In genomic region chr16:4814046-4814445, GRCh38 we compare ENCODE assay signal across 16 cellular contexts. TPM values are rescaled to one million over a fixed set of nuclear protein-coding genes. Genes with fewer than 3 reads are reported as not detected.
DNase-seq lines count a peak whose midpoint lies in the region; ATAC-seq and TF ChIP-seq lines count a peak whose summit lies in the region.
"Had no signal": no experiment of that assay in that cellular context is flagged by ENCODE, and none has a peak within 500 bp of the region (broad histone marks: within the 10 kb centered on the region; RNA-seq: fewer than 3 reads in every experiment).

No MANE protein-coding gene starts in this region.

- ATAC-seq in T-helper 17 cell (no peak), HG03135 (IDR thresholded peaks at IDR 0.05; ENCODE audit: unreplicated experiment) (no peak), HG03108 (IDR thresholded peaks at IDR 0.05; ENCODE audit: unreplicated experiment) (no peak)

- H3K4me3 ChIP-seq in fibroblast of villous mesenchyme (ENCODE audit: low read depth, low read length) (no peak overlapping the region), stomach smooth muscle (ENCODE audit: low read length in 2 of 2) (no peak overlapping the region), ascending aorta (no peak overlapping the region)

- no peak overlapping the region for H3K4me3 Mint-ChIP-seq in T-helper 17 cell
- H3K4me3 Mint-ChIP-seq: H9 had no signal

- H3K27me3 ChIP-seq in stomach smooth muscle (ENCODE audit: control insufficient read depth in 1 of 2, insufficient read depth in 2 of 2, low read length in 2 of 2) = no peaks in the 10 kb centered on the region
- no peaks in the 10 kb centered on the region for H3K27me3 ChIP-seq in ascending aorta

- H3K36me3 ChIP-seq in stomach smooth muscle (ENCODE audit: control insufficient read depth in 2 of 2, insufficient read depth in 2 of 2, low read length in 2 of 2) = peaks cover 15 to 34% of the 10 kb centered on the region in 2 donors
- peaks cover 83 to 98% of the 10 kb centered on the region in 2 donors for H3K36me3 ChIP-seq in ascending aorta

- TF ChIP-seq CTCF in fibroblast of villous mesenchyme (IDR thresholded peaks at IDR 0.05; ENCODE audit: insufficient read depth, low read depth, low read length) (no peak), ascending aorta (IDR thresholded peaks at IDR 0.05) (no peak)

- intact Hi-C loops in ascending aorta (cut with DNase I) = no loop called here

- no peak for DNase-seq in T-helper 17 cell
- DNase-seq in fibroblast of villous mesenchyme (ENCODE audit: low read depth) = peak; percentile 9
- peak; percentile 34 for DNase-seq in islet precursor cell
- DNase-seq in substantia nigra (lab: John Stamatoyannopoulos, UW) = no peak
- DNase-seq in ascending aorta (ENCODE audit: low spot score in 2 of 2) = no peak
- DNase-seq: Caco-2, DMS53, H9, Kasumi-1, NCI-H1930, NCI-H2171 treated with DMSO at 0.1 percent for 48 hours, NCI-H510A had no signal

- H3K4me1 ChIP-seq in stomach smooth muscle (ENCODE audit: control insufficient read depth, insufficient read depth, low read length) (peaks cover 17% of the 10 kb centered on the region), ascending aorta (no peaks in the 10 kb centered on the region)
- H3K4me1 ChIP-seq: Caco-2 had no signal

- H3K36me3 Mint-ChIP-seq in T-helper 17 cell (ENCODE audit: low read depth) = peaks cover 12% of the 10 kb centered on the region

- peak overlapping the region; percentile 16 to 37 for H3K9ac ChIP-seq in stomach smooth muscle (ENCODE audit: low read length in 2 of 2)

- H3K27ac Mint-ChIP-seq in T-helper 17 cell = peak overlapping the region; percentile 11

- H3K27ac ChIP-seq in stomach smooth muscle (ENCODE audit: low read length) (peak overlapping the region; percentile 92), substantia nigra (ENCODE audit: low read depth, low read length, poor library complexity, severe bottlenecking) (no peak overlapping the region), ascending aorta (no peak overlapping the region)
- H3K27ac ChIP-seq: C4-2B had no signal

- H3K9me3 ChIP-seq in T-helper 17 cell (ENCODE audit: control insufficient read depth, low read length, poor library complexity, severe bottlenecking) = no peaks in the 10 kb centered on the region
- no peaks in the 10 kb centered on the region for H3K9me3 ChIP-seq in stomach smooth muscle (ENCODE audit: control insufficient read depth in 2 of 2, low read length in 2 of 2)
- H3K9me3 ChIP-seq in ascending aorta = no peaks in the 10 kb centered on the region
- H3K9me3 ChIP-seq: Caco-2 had no signal

- H3K4me1 Mint-ChIP-seq in T-helper 17 cell = peaks cover 3% of the 10 kb centered on the region
- H3K4me1 Mint-ChIP-seq: H9 had no signal

- H3K27me3 Mint-ChIP-seq in T-helper 17 cell = no peaks in the 10 kb centered on the region

RNA-seq across cellular contexts. Expression of gene ROGDI, which starts 11.6 kb away (rescaled TPM):
- 10 to 100 TPM; 15.0 to 21.2 TPM for total RNA-seq in T-helper 17 cell
- total RNA-seq in fibroblast of villous mesenchyme = 20.7 and 24.5 TPM in 2 replicates
- total RNA-seq in ascending aorta = 10.5 TPM

RNA-seq across cellular contexts. Expression of gene SMIM22, which starts 18.9 kb away (rescaled TPM):
- total RNA-seq in T-helper 17 cell (not detected), fibroblast of villous mesenchyme (not detected in 2 replicates), ascending aorta (not detected)
- total RNA-seq: Caco-2, H9 had no signal

RNA-seq across cellular contexts. Expression of gene SEPTIN12, which starts 25.9 kb away (rescaled TPM):
- total RNA-seq in T-helper 17 cell (not detected), fibroblast of villous mesenchyme (not detected in 2 replicates), ascending aorta (not detected)
- total RNA-seq: Caco-2 had no signal

RNA-seq across cellular contexts. Expression of gene GLYR1, which starts 33.0 kb away (rescaled TPM):
- total RNA-seq in T-helper 17 cell (100 to 1,000 TPM in 1 of 2 donors, 10 to 100 TPM in 1; 91.9 to 108 TPM), fibroblast of villous mesenchyme (45.7 and 60.9 TPM in 2 replicates), ascending aorta (39.2 TPM)

RNA-seq across cellular contexts. Expression of gene UBN1, which starts 33.2 kb away (rescaled TPM):
- total RNA-seq in T-helper 17 cell (10 to 100 TPM; 47.5 to 69.8 TPM), fibroblast of villous mesenchyme (28.1 and 32.2 TPM in 2 replicates), ascending aorta (31.8 TPM)

Comparison
In these comparisons a context has a peak if more than half of its experiments do, and no peak if none do; other contexts are left out.
1. DNase-seq: peak in fibroblast of villous mesenchyme (single experiment) and islet precursor cell (single experiment); none in T-helper 17 cell (0 of 3), substantia nigra (0 of 49) and ascending aorta (0 of 2).